In genomic region chr5:115531787-115532367, GRCh38 we compare ENCODE assay signal across 22 cellular contexts. TPM values are rescaled to one million over a fixed set of nuclear protein-coding genes. Genes with fewer than 3 reads are reported as not detected.
DNase-seq lines count a peak whose midpoint lies in the region; ATAC-seq, FAIRE-seq and TF ChIP-seq lines count a peak whose summit lies in the region.
"Had no signal": no experiment of that assay in that cellular context is flagged by ENCODE, and none has a peak within 500 bp of the region (broad histone marks: within the 10 kb centered on the region; RNA-seq: fewer than 3 reads in every experiment).

No MANE protein-coding gene starts in this region.

- H3K4me3 ChIP-seq in Loucy (ENCODE audit: low read length, poor library complexity, severe bottlenecking), result peak overlapping the region; percentile 20
- no peak overlapping the region for H3K4me3 ChIP-seq in K562
- H3K4me3 ChIP-seq in mucosa of rectum (ENCODE audit: low read length in 2 of 2), result no peak overlapping the region
- H3K4me3 ChIP-seq: esophagus squamous epithelium, lung, psoas muscle, suprapubic skin had no signal

- no peak for TF ChIP-seq POLR2A in K562 (conservative IDR thresholded peaks at IDR 0.05)

- no peak overlapping the region for H3K9ac ChIP-seq in Loucy (ENCODE audit: low read depth, low read length, poor library complexity, severe bottlenecking)
- H3K9ac ChIP-seq in K562 (ENCODE audit: insufficient read depth in 1 of 2, low read depth in 2 of 2, low read length in 2 of 2), result no peak overlapping the region
- H3K9ac ChIP-seq in mucosa of rectum (ENCODE audit: low read depth in 1 of 2, low read length in 2 of 2), result peak overlapping the region in 1 of 2 donors; percentile 21

- H3K79me2 ChIP-seq in Loucy (ENCODE audit: insufficient read depth, low read length) (peaks cover 95% of the 10 kb centered on the region), K562 (ENCODE audit: control insufficient read depth, insufficient read depth, low read length) (peaks cover 92% of the 10 kb centered on the region)

- H3K4me1 ChIP-seq in Loucy (ENCODE audit: insufficient read depth, low read length, poor library complexity, severe bottlenecking) (peaks cover 14% of the 10 kb centered on the region), K562 (replicated peaks in 1 of 2; ENCODE audit: control insufficient read depth in 2 of 2, insufficient read depth in 2 of 2, low read length in 2 of 2) (no peaks in the 10 kb centered on the region), mucosa of rectum (ENCODE audit: control insufficient read depth in 2 of 2, insufficient read depth in 2 of 2, low read length in 2 of 2) (peaks cover 3 to 13% of the 10 kb centered on the region in 2 donors)

- BruUV-seq in K562 (replicated peaks; lab: Mats Ljungman, UMichigan), result no TSS peak

- FAIRE-seq in K562 (lab: Jason Lieb, UNC), result no peak
- FAIRE-seq: HTR-8/SVneo had no signal

- H3K9me3 ChIP-seq in Loucy (ENCODE audit: insufficient read depth, low read depth, low read length) (no peaks in the 10 kb centered on the region), K562 (replicated peaks; ENCODE audit: control insufficient read depth, insufficient read depth, low read depth, low read length) (no peaks in the 10 kb centered on the region), mucosa of rectum (ENCODE audit: control insufficient read depth in 2 of 2, low read length in 2 of 2) (no peaks in the 10 kb centered on the region)
- H3K9me3 ChIP-seq: esophagus squamous epithelium, psoas muscle, suprapubic skin had no signal

- CTCF ChIA-PET in K562 (lab: Yijun Ruan, JAX; ENCODE audit: low intra/inter-chr PET ratio), result no interaction called here

- H3K36me3 ChIP-seq in Loucy (ENCODE audit: insufficient read depth, low read length), result peaks cover 2% of the 10 kb centered on the region; the same call in 1 of the 2 replicates
- H3K36me3 ChIP-seq in K562 (ENCODE audit: control insufficient read depth, insufficient read depth, low read length), result peaks cover 28% of the 10 kb centered on the region
- H3K36me3 ChIP-seq in mucosa of rectum (ENCODE audit: control insufficient read depth in 2 of 2, insufficient read depth in 2 of 2, low read length in 2 of 2), result peaks cover 4 to 14% of the 10 kb centered on the region in 2 donors

- H3F3A ChIP-seq in Loucy (ENCODE audit: low read depth), result no peaks in the 10 kb centered on the region

- in situ Hi-C loops in K562 (cut with MboI), result no loop called here

- TF ChIP-seq CTCF in Loucy (conservative IDR thresholded peaks at IDR 0.05; ENCODE audit: low read length), result no peak
- TF ChIP-seq CTCF in K562 (IDR thresholded peaks at IDR 0.05 in 2 of 3, conservative IDR thresholded peaks at IDR 0.05 in 1 of 3; ENCODE audit: insufficient read depth in 2 of 3, low read depth in 1 of 3, low read length in 3 of 3), result no peak

- no peaks in the 10 kb centered on the region for H3K27me3 ChIP-seq in Loucy (ENCODE audit: insufficient read depth, low read length, poor library complexity, severe bottlenecking)
- H3K27me3 ChIP-seq in K562 (ENCODE audit: control insufficient read depth in 2 of 2, insufficient read depth in 2 of 2, low read length in 2 of 2), result no peaks in the 10 kb centered on the region
- H3K27me3 ChIP-seq in mucosa of rectum (ENCODE audit: control insufficient read depth in 2 of 2, insufficient read depth in 2 of 2, low read length in 2 of 2), result no peaks in the 10 kb centered on the region
- H3K27me3 ChIP-seq: esophagus squamous epithelium, suprapubic skin had no signal

- H3K9me1 ChIP-seq in K562 (ENCODE audit: control insufficient read depth, insufficient read depth, low read length), result no peaks in the 10 kb centered on the region

- ATAC-seq in K562 (peak; percentile 56; the same call in 2 of the 3 replicates), HG03342 (IDR thresholded peaks at IDR 0.05; ENCODE audit: unreplicated experiment) (no peak)
- ATAC-seq: activated CD8-positive, alpha-beta T cell treated with anti-CD3 and anti-CD28 coated beads, Interleukin-2, amount 10 ng/mL, durations not matched to agents 7 days and 5 days; natural killer cell; psoas muscle had no signal

- POLR2A ChIA-PET in K562 (lab: Yijun Ruan, JAX), result no interaction called here

- intact Hi-C loops in K562 (cut with micrococcal nuclease), result no loop called here

- 36% methylated on average over 1 of the region's 1 CpG for WGBS in K562 (ENCODE audit: insufficient coverage, low coverage, missing lambda C conversion rate)

- no peak for TF ChIP-seq RAD21 in K562 (CRISPR knock-in tag; conservative IDR thresholded peaks at IDR 0.05 in 1 of 2, IDR thresholded peaks at IDR 0.05 in 1 of 2)

- no peak overlapping the region for H2AFZ ChIP-seq in Loucy (ENCODE audit: low read length)
- no peak overlapping the region for H2AFZ ChIP-seq in K562 (ENCODE audit: low read depth, low read length)

- peak; percentile 13 for DNase-seq in CD1c-positive myeloid dendritic cell (ENCODE audit: extremely low spot score)
- DNase-seq in K562 (ENCODE audit: extremely low read depth in 1 of 4, low spot score in 3 of 4), result no peak
- DNase-seq in NCI-H1092 (lab: John Stamatoyannopoulos, UW), result no peak
- DNase-seq in NCI-H446 treated with DMSO at 0.1 percent for 48 hours (lab: John Stamatoyannopoulos, UW), result no peak
- no peak for DNase-seq in DMS153 treated with DMSO at 0.1 percent for 48 hours (lab: John Stamatoyannopoulos, UW; ENCODE audit: unreplicated experiment)
- DNase-seq: activated CD8-positive, alpha-beta T cell treated with anti-CD3 and anti-CD28 coated beads, Interleukin-2, amount 10 ng/mL, durations not matched to agents 7 days and 5 days; activated naive CD8-positive, alpha-beta T cell treated with anti-CD3 and anti-CD28 coated beads, Interleukin-2, amount 10 ng/mL, durations not matched to agents 7 days and 5 days; activated T-cell treated with anti-CD3 and anti-CD28 coated beads, Interleukin-2, amount 50 U/mL, for 48 hours; caudate nucleus; esophagus squamous epithelium; natural killer cell; NCI-H1694; NCI-H446; psoas muscle; stimulated activated CD4-positive, alpha-beta T cell treated with anti-CD3 and anti-CD28 coated beads, Interleukin-4, amount 100 ng/mL, for 4 hours; WERI-Rb-1 had no signal

- H4K20me1 ChIP-seq in Loucy (ENCODE audit: insufficient read depth, low read length, poor library complexity, severe bottlenecking), result peaks cover 67% of the 10 kb centered on the region
- no peaks in the 10 kb centered on the region for H4K20me1 ChIP-seq in K562 (replicated peaks; ENCODE audit: control insufficient read depth, insufficient read depth, low read length)

- H3K27ac ChIP-seq in K562 (ENCODE audit: extremely low read depth, low read depth, low read length), result no peak overlapping the region
- H3K27ac ChIP-seq in mucosa of rectum (ENCODE audit: low read depth in 2 of 2, low read length in 2 of 2), result peak overlapping the region; percentile 26 to 50
- H3K27ac ChIP-seq: psoas muscle, suprapubic skin, WERI-Rb-1 had no signal

- H3K9me2 ChIP-seq in Loucy (replicated peaks; ENCODE audit: low read depth, low read length), result no peaks in the 10 kb centered on the region

- peak overlapping the region; percentile 84 for H3K4me2 ChIP-seq in Loucy (ENCODE audit: low read depth, low read length, poor library complexity, severe bottlenecking)
- no peak overlapping the region for H3K4me2 ChIP-seq in K562 (ENCODE audit: insufficient read depth, low read length)

- no peak for TF ChIP-seq EP300 in K562 (IDR thresholded peaks at IDR 0.05; ENCODE audit: low read length)

TF ChIP-seq in K562, 482 proteins besides CTCF, POLR2A, EP300 and RAD21 (continues in another document):
- no peak for TF ChIP-seq USF2 (CRISPR knock-in tag; IDR thresholded peaks at IDR 0.05)
- TF ChIP-seq ELK3 (CRISPR knock-in tag; IDR thresholded peaks at IDR 0.05), result no peak
- TF ChIP-seq ETV6 (IDR thresholded peaks at IDR 0.05; ENCODE audit: borderline replicate concordance in 1 of 2, low read depth in 2 of 2, low read length in 1 of 2), result no peak
- TF ChIP-seq ETV6 (CRISPR knock-in tag; IDR thresholded peaks at IDR 0.05; ENCODE audit: borderline replicate concordance), result no peak
- no peak for TF ChIP-seq ZNF589 (CRISPR knock-in tag; IDR thresholded peaks at IDR 0.05; ENCODE audit: low read depth)
- no peak for TF ChIP-seq MYC (IDR thresholded peaks at IDR 0.05; ENCODE audit: low read depth, low read length)
- no peak for TF ChIP-seq MYC (CRISPR knock-in tag; IDR thresholded peaks at IDR 0.05; ENCODE audit: borderline replicate concordance, low read depth)
- TF ChIP-seq MECOM (CRISPR knock-in tag; IDR thresholded peaks at IDR 0.05), result no peak

RNA-seq across cellular contexts. Expression of gene FEM1C, which starts 12.7 kb away (rescaled TPM):
- 5.6 and 16.4 TPM in 2 replicates for total RNA-seq in K562 (2011; cell fraction: chromatin; rRNA removed; ENCODE audit: low replicate concordance)
- 2.7 and 4.2 TPM in 2 replicates for total RNA-seq in K562 (2011; cell fraction: nucleolus; rRNA removed)
- 8.1 and 12.4 TPM in 2 replicates for total RNA-seq in K562 (2011; cell fraction: nucleoplasm; rRNA removed)
- total RNA-seq in K562 (2014; rRNA removed) (3.6 and 3.8 TPM in 2 replicates), K562 (2014; rRNA removed; fragmentation: Illumina TruSeq; extraction: Trizol) (4.3 and 5.2 TPM in 2 replicates), K562 (2015; rRNA removed; fragmentation: Illumina TruSeq; extraction: Trizol) (5.0 TPM in 2 replicates), K562 (2021) (5.1 and 6.0 TPM in 2 replicates)
- polyA plus RNA-seq in K562 (2011; rRNA removed) (9.3 and 9.7 TPM in 2 replicates), K562 (2014; fragmentation: Illumina TruSeq; extraction: Trizol) (4.7 and 5.1 TPM in 2 replicates), K562 (2014; fragmentation: Nextera tagmentation; extraction: Ambion mirVana) (1 to 10 TPM; 1.4 to 3.9 TPM), K562 (2014; rRNA removed) (3.2 and 3.5 TPM in 2 replicates)
- 1.9 and 5.3 TPM in 2 replicates for polyA plus RNA-seq in K562 (2011; cell fraction: cytosol; rRNA removed)
- polyA plus RNA-seq in K562 (2011; cell fraction: nucleus; rRNA removed), result 3.5 and 5.3 TPM in 2 replicates
- 2.8 and 3.1 TPM in 2 replicates for polyA plus RNA-seq in K562 (2012)
- polyA minus RNA-seq in K562 (2011; rRNA and poly(A)+ RNA removed), result 17.1 and 23.3 TPM in 2 replicates
- 4.6 and 5.3 TPM in 2 replicates for polyA minus RNA-seq in K562 (2011; cell fraction: cytosol; rRNA and poly(A)+ RNA removed)
- polyA minus RNA-seq in K562 (2011; cell fraction: nucleus; rRNA and poly(A)+ RNA removed), result 5.1 and 11.6 TPM in 2 replicates
